Comparison of ENCODE assay signal across 8 cellular contexts in the genomic region with DNA sequence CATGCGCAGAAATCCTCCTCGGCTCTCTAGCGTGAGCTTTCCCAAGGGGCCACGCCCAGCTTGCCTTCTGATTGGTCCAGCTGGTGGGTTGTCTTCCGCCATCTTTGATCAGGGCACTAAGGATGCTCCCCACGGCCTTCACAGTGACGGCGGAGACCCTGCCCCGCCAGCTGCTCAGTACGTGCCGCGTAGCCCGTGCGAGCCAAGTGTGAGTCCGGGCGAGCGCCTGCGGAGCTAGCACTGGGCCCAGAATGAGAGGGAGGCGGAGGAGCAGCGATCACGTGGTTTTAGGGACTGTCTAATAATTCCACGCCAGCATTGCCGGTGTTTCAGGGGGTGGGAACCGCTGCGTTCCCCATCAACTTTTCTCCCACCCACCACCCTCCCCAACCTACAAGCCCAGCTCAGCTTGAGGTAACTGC. TPM values are rescaled to one million over a fixed set of nuclear protein-coding genes. Genes with fewer than 3 reads are reported as not detected.
DNase-seq lines count a peak whose midpoint lies in the region; ATAC-seq and TF ChIP-seq lines count a peak whose summit lies in the region.

No MANE protein-coding gene starts in this region.

- DNase-seq in CD4-positive, alpha-beta memory T cell, result peak; percentile 97 to 99 (median 99)
- peak; percentile 98 for DNase-seq in HK-2 (ENCODE audit: unreplicated experiment)
- peak; percentile 100 for DNase-seq in NCI-H82 treated with DMSO at 0.1 percent for 48 hours (lab: John Stamatoyannopoulos, UW; ENCODE audit: unreplicated experiment)
- peak; percentile 99 for DNase-seq in activated CD4-positive, alpha-beta memory T cell treated with anti-CD3 and anti-CD28 coated beads, Interleukin-2, amount 10 ng/mL, durations not matched to agents 7 days and 5 days
- DNase-seq in right lobe of liver, result peak; percentile 99
- peak; percentile 91 to 99 for DNase-seq in stimulated activated CD4-positive, alpha-beta T cell treated with anti-CD3 and anti-CD28 coated beads, Interleukin-4, amount 100 ng/mL, for 4 hours

- peak overlapping the region; percentile 92 to 97 for H3K9ac ChIP-seq in duodenal mucosa (ENCODE audit: low read depth in 1 of 2, low read length in 2 of 2)

- no peak for TF ChIP-seq CTCF in right lobe of liver (IDR thresholded peaks at IDR 0.05)

- peak; percentile 86 for ATAC-seq in GM19455 (IDR thresholded peaks at IDR 0.05; ENCODE audit: unreplicated experiment)
- peak; percentile 69 to 82 (median 76) for ATAC-seq in right lobe of liver

- H3K27ac ChIP-seq in CD4-positive, alpha-beta memory T cell (ENCODE audit: low read depth, low read length), result peak overlapping the region; percentile 89
- H3K27ac ChIP-seq in duodenal mucosa (ENCODE audit: low read depth, low read length), result peak overlapping the region; percentile 96
- H3K27ac ChIP-seq in right lobe of liver, result peak overlapping the region; percentile 95 to 99 (median 98)

- peaks cover 16 to 35% of the 10 kb centered on the region in 2 donors for H3K36me3 Mint-ChIP-seq in CD4-positive, alpha-beta memory T cell
- H3K36me3 Mint-ChIP-seq in activated CD4-positive, alpha-beta memory T cell treated with anti-CD3 and anti-CD28 coated beads, Interleukin-2, amount 10 ng/mL, durations not matched to agents 7 days and 5 days (ENCODE audit: low read depth), result peaks cover 41% of the 10 kb centered on the region

- H3K9me3 ChIP-seq in CD4-positive, alpha-beta memory T cell (ENCODE audit: control insufficient read depth in 1 of 2, low read length in 2 of 2), result no peaks in the 10 kb centered on the region
- H3K9me3 ChIP-seq in duodenal mucosa (ENCODE audit: control insufficient read depth in 1 of 2, low read length in 2 of 2) (no peaks in the 10 kb centered on the region), right lobe of liver (no peaks in the 10 kb centered on the region)

- H3K27me3 ChIP-seq in CD4-positive, alpha-beta memory T cell (ENCODE audit: insufficient read depth, low read length), result no peaks in the 10 kb centered on the region
- H3K27me3 ChIP-seq in duodenal mucosa (ENCODE audit: control insufficient read depth in 1 of 2, insufficient read depth in 2 of 2, low read length in 2 of 2) (no peaks in the 10 kb centered on the region), right lobe of liver (no peaks in the 10 kb centered on the region)

- H3K27me3 Mint-ChIP-seq in CD4-positive, alpha-beta memory T cell, result no peaks in the 10 kb centered on the region
- H3K27me3 Mint-ChIP-seq in activated CD4-positive, alpha-beta memory T cell treated with anti-CD3 and anti-CD28 coated beads, Interleukin-2, amount 10 ng/mL, durations not matched to agents 7 days and 5 days, result no peaks in the 10 kb centered on the region

- H3K4me3 Mint-ChIP-seq in CD4-positive, alpha-beta memory T cell, result peak overlapping the region; percentile 96 to 99 (median 98)
- H3K4me3 Mint-ChIP-seq in activated CD4-positive, alpha-beta memory T cell treated with anti-CD3 and anti-CD28 coated beads, Interleukin-2, amount 10 ng/mL, durations not matched to agents 7 days and 5 days, result peak overlapping the region; percentile 94

- peaks cover 35 to 72% (median 49%) of the 10 kb centered on the region in 4 donors for H3K4me1 Mint-ChIP-seq in CD4-positive, alpha-beta memory T cell
- peaks cover 55% of the 10 kb centered on the region for H3K4me1 Mint-ChIP-seq in activated CD4-positive, alpha-beta memory T cell treated with anti-CD3 and anti-CD28 coated beads, Interleukin-2, amount 10 ng/mL, durations not matched to agents 7 days and 5 days

- POLR2A ChIA-PET in CD4-positive, alpha-beta memory T cell (lab: Charles Lee; ENCODE audit: partially characterized antibody), result interaction anchor here (0.8 to 7.0 kb wide), 32 partner anchors 11 to 1072 kb away, joined by 3 to 126 read pairs (median 4); partner anchors contain the start of genes ASCC2, CASTOR1, CCDC157 and MORC2
- POLR2A ChIA-PET in activated CD4-positive, alpha-beta memory T cell treated with anti-CD3 and anti-CD28 coated beads, Interleukin-2, amount 10 ng/mL, durations not matched to agents 7 days and 5 days (lab: Charles Lee), result interaction anchor here (0.7 to 8.0 kb wide), 22 partner anchors 12 to 1154 kb away, joined by 3 to 115 read pairs (median 5); partner anchors contain the start of genes CASTOR1, PES1, SEC14L2 and TBC1D10A

- CTCF ChIA-PET in CD4-positive, alpha-beta memory T cell (lab: Charles Lee; ENCODE audit: partially characterized antibody), result interaction anchor here (0.8 to 7.8 kb wide), 14 partner anchors 11 to 319 kb away, joined by 3 to 194 read pairs (median 4); partner anchors contain the start of genes CASTOR1, RNF215 and SEC14L2
- CTCF ChIA-PET in activated CD4-positive, alpha-beta memory T cell treated with anti-CD3 and anti-CD28 coated beads, Interleukin-2, amount 10 ng/mL, durations not matched to agents 7 days and 5 days (lab: Charles Lee), result interaction anchor here (0.5 to 6.9 kb wide), 23 partner anchors 10 to 498 kb away, joined by 3 to 100 read pairs (median 4); partner anchors contain the start of genes CASTOR1, CCDC157, PES1 and RNF215

- H3K4me1 ChIP-seq in CD4-positive, alpha-beta memory T cell (ENCODE audit: insufficient read depth, low read length), result peaks cover 47% of the 10 kb centered on the region
- peaks cover 49 to 66% of the 10 kb centered on the region in 2 donors for H3K4me1 ChIP-seq in duodenal mucosa (ENCODE audit: control insufficient read depth in 1 of 2, insufficient read depth in 2 of 2, low read length in 2 of 2)
- peaks cover 0 to 67% (median 21%) of the 10 kb centered on the region in 4 donors for H3K4me1 ChIP-seq in right lobe of liver

- WGBS in right lobe of liver (ENCODE audit: insufficient coverage, low coverage, low lambda C conversion rate, missing lambda C conversion rate), result 0% methylated on average over 12 of the region's 25 CpGs

- peak overlapping the region; percentile 75 to 79 for H3K4me3 ChIP-seq in CD4-positive, alpha-beta memory T cell (ENCODE audit: low read length in 2 of 2)
- H3K4me3 ChIP-seq in duodenal mucosa (ENCODE audit: low read depth in 1 of 2, low read length in 2 of 2) (peak overlapping the region; percentile 74 to 83), right lobe of liver (peak overlapping the region; percentile 51 to 59 (median 57))

- peak overlapping the region; percentile 88 to 99 (median 99) for H3K27ac Mint-ChIP-seq in CD4-positive, alpha-beta memory T cell
- H3K27ac Mint-ChIP-seq in activated CD4-positive, alpha-beta memory T cell treated with anti-CD3 and anti-CD28 coated beads, Interleukin-2, amount 10 ng/mL, durations not matched to agents 7 days and 5 days, result peak overlapping the region; percentile 94

- H3K36me3 ChIP-seq in CD4-positive, alpha-beta memory T cell (ENCODE audit: insufficient read depth, low read length), result no peaks in the 10 kb centered on the region
- H3K36me3 ChIP-seq in duodenal mucosa (ENCODE audit: control insufficient read depth in 1 of 2, insufficient read depth in 2 of 2, low read length in 2 of 2) (peaks cover 4 to 16% of the 10 kb centered on the region in 2 donors), right lobe of liver (peaks cover 0 to 22% (median 0%) of the 10 kb centered on the region in 4 donors)

- H3K9me3 Mint-ChIP-seq in CD4-positive, alpha-beta memory T cell, result no peaks in the 10 kb centered on the region
- no peaks in the 10 kb centered on the region for H3K9me3 Mint-ChIP-seq in activated CD4-positive, alpha-beta memory T cell treated with anti-CD3 and anti-CD28 coated beads, Interleukin-2, amount 10 ng/mL, durations not matched to agents 7 days and 5 days

- intact Hi-C loops in CD4-positive, alpha-beta memory T cell (cut with micrococcal nuclease), result loop anchor here (1.0 to 10.0 kb wide), 8 partner anchors 27 to 1253 kb away; partner anchors contain the start of genes CASTOR1, CCDC157, EWSR1 and PES1
- intact Hi-C loops in right lobe of liver (cut with DNase I), result no loop called here

- peak; percentile 86 for TF ChIP-seq POLR2A in right lobe of liver (IDR thresholded peaks at IDR 0.05)

RNA-seq across cellular contexts. Expression of gene MTFP1, which starts 1.6 kb away (rescaled TPM):
- 10 to 100 TPM; 13.5 to 15.7 TPM for total RNA-seq in CD4-positive, alpha-beta memory T cell
- polyA plus RNA-seq in CD4-positive, alpha-beta memory T cell, result 10 to 100 TPM; 31.1 to 47.4 TPM
- total RNA-seq in activated CD4-positive, alpha-beta memory T cell treated with anti-CD3 and anti-CD28 coated beads, Interleukin-2, amount 10 ng/mL, durations not matched to agents 7 days and 5 days, result 10 to 100 TPM; 49.5 to 52.1 TPM
- 10 to 100 TPM in 3 of 6 experiments, 1 to 10 TPM in 3; 4.2 to 30.1 (median 9.1) TPM for total RNA-seq in right lobe of liver

RNA-seq across cellular contexts. Expression of gene SEC14L2, which starts 27.2 kb away (rescaled TPM):
- 1 to 10 TPM; 6.0 to 8.6 TPM for total RNA-seq in CD4-positive, alpha-beta memory T cell
- 10 to 100 TPM in 1 of 2 donors, 1 to 10 TPM in 1; 9.7 to 13.8 TPM for polyA plus RNA-seq in CD4-positive, alpha-beta memory T cell
- 1 to 10 TPM; 5.6 to 7.4 TPM for total RNA-seq in activated CD4-positive, alpha-beta memory T cell treated with anti-CD3 and anti-CD28 coated beads, Interleukin-2, amount 10 ng/mL, durations not matched to agents 7 days and 5 days
- 100 to 1,000 TPM in 3 of 6 experiments, 10 to 100 TPM in 3; 42.7 to 240 (median 101) TPM for total RNA-seq in right lobe of liver

RNA-seq across cellular contexts. Expression of gene RNF215, which starts 36.8 kb away (rescaled TPM):
- total RNA-seq in CD4-positive, alpha-beta memory T cell, result 1 to 10 TPM; 6.1 to 6.6 TPM
- polyA plus RNA-seq in CD4-positive, alpha-beta memory T cell, result under 1 TPM; 0.29 to 0.53 TPM
- 10 to 100 TPM; 12.2 to 13.3 TPM for total RNA-seq in activated CD4-positive, alpha-beta memory T cell treated with anti-CD3 and anti-CD28 coated beads, Interleukin-2, amount 10 ng/mL, durations not matched to agents 7 days and 5 days
- 10 to 100 TPM in 1 of 6 experiments, 1 to 10 TPM in 5; 6.2 to 10.0 (median 7.4) TPM for total RNA-seq in right lobe of liver

RNA-seq across cellular contexts. Expression of gene SEC14L3, which starts 47.8 kb away (rescaled TPM):
- total RNA-seq in CD4-positive, alpha-beta memory T cell, result not detected
- not detected for polyA plus RNA-seq in CD4-positive, alpha-beta memory T cell
- total RNA-seq in activated CD4-positive, alpha-beta memory T cell treated with anti-CD3 and anti-CD28 coated beads, Interleukin-2, amount 10 ng/mL, durations not matched to agents 7 days and 5 days, result under 1 TPM in 1 of 2 experiments, not detected in 1; 0.25 TPM
- 1 to 10 TPM in 1 of 6 experiments, under 1 TPM in 3, not detected in 2; 0.31 to 1.1 (median 0.55) TPM for total RNA-seq in right lobe of liver

Comparison
In these comparisons a context has a peak if more than half of its experiments do, and no peak if none do; other contexts are left out.
1. Peak in every context shown above with its lines: DNase-seq, ATAC-seq, H3K4me3 ChIP-seq and H3K27ac ChIP-seq.
2. RNA of gene SEC14L2, which starts 27.2 kb away (total RNA-seq): 42.7 to 240 TPM in right lobe of liver; 6.0 to 8.6 TPM in CD4-positive, alpha-beta memory T cell and 5.6 to 7.4 TPM in activated CD4-positive, alpha-beta memory T cell treated with anti-CD3 and anti-CD28 coated beads, Interleukin-2, amount 10 ng/mL, durations not matched to agents 7 days and 5 days; every median in the first group is over 4 times any median in the second.